ENCODE assay signal across 8 cellular contexts in genomic region chrX:44012484-44013096, GRCh38. TPM values are rescaled to one million over a fixed set of nuclear protein-coding genes. Genes with fewer than 3 reads are reported as not detected.
DNase-seq lines count a peak whose midpoint lies in the region; ATAC-seq lines count a peak whose summit lies in the region.

No MANE protein-coding gene starts in this region.

- H3K9me3 ChIP-seq in skeletal muscle satellite cell (replicated peaks; ENCODE audit: low read length), result no peaks in the 10 kb centered on the region
- H3K9me3 ChIP-seq in neuronal stem cell (replicated peaks in 1 of 2; ENCODE audit: control insufficient read depth in 2 of 2, insufficient read depth in 1 of 2, low read depth in 1 of 2, low read length in 2 of 2), result no peaks in the 10 kb centered on the region

- no peaks in the 10 kb centered on the region for H3K9me3 Mint-ChIP-seq in T-helper 2 cell treated with Interferon-gamma antibody and Interleukin-4, amounts not matched to agents 5 μg/mL and 100 μg/mL, for 36 hours

- no CpG with 5 or more reads among the region's 4 CpGs for WGBS in neuronal stem cell (ENCODE audit: extremely low coverage in 2 of 2, insufficient read length in 2 of 2, insufficient replicate concordance in 1 of 2), 2 donors

- no peak overlapping the region for H2AFZ ChIP-seq in neuronal stem cell (ENCODE audit: low read length)

- H3K27me3 ChIP-seq in skeletal muscle satellite cell (ENCODE audit: control insufficient read depth, insufficient read depth, low read length) (no peaks in the 10 kb centered on the region), neuronal stem cell (ENCODE audit: control insufficient read depth in 3 of 3, insufficient read depth in 3 of 3, low read depth in 1 of 3, low read length in 3 of 3) (no peaks in the 10 kb centered on the region)

- no peak overlapping the region for H3K27ac ChIP-seq in neuronal stem cell (replicated peaks; ENCODE audit: low read length)

- H3K4ac ChIP-seq in neuronal stem cell (ENCODE audit: low read length), result no peak overlapping the region

- peaks cover 16% of the 10 kb centered on the region for H3K4me1 ChIP-seq in skeletal muscle satellite cell (ENCODE audit: control insufficient read depth, insufficient read depth, low read length)
- H3K4me1 ChIP-seq in neuronal stem cell (ENCODE audit: control insufficient read depth in 2 of 2, insufficient read depth in 1 of 2, low read depth in 1 of 2, low read length in 2 of 2), result no peaks in the 10 kb centered on the region

- H3K79me1 ChIP-seq in neuronal stem cell (ENCODE audit: low read depth, low read length), result no peaks in the 10 kb centered on the region

- peak overlapping the region; percentile 32 for H3K4me3 Mint-ChIP-seq in T-helper 2 cell treated with Interferon-gamma antibody and Interleukin-4, amounts not matched to agents 5 μg/mL and 100 μg/mL, for 36 hours

- no peak overlapping the region for H2BK12ac ChIP-seq in neuronal stem cell (ENCODE audit: low read length)

- H3K27me3 Mint-ChIP-seq in T-helper 2 cell treated with Interferon-gamma antibody and Interleukin-4, amounts not matched to agents 5 μg/mL and 100 μg/mL, for 36 hours (ENCODE audit: low read depth), result peaks cover 3% of the 10 kb centered on the region

- no peak overlapping the region for H2BK5ac ChIP-seq in neuronal stem cell (ENCODE audit: low read length)

- H3K4me3 ChIP-seq in skeletal muscle satellite cell (ENCODE audit: low read length), result no peak overlapping the region
- H3K4me3 ChIP-seq in neuronal stem cell (ENCODE audit: low read length in 2 of 2), result no peak overlapping the region

- no peak overlapping the region for H2AK5ac ChIP-seq in neuronal stem cell (ENCODE audit: low read depth, low read length)

- ATAC-seq in HG02885 (IDR thresholded peaks at IDR 0.05; ENCODE audit: poor library complexity, unreplicated experiment) (no peak), HG03378 (IDR thresholded peaks at IDR 0.05; ENCODE audit: unreplicated experiment) (no peak)

- H2BK120ac ChIP-seq in neuronal stem cell (ENCODE audit: low read depth, low read length), result no peak overlapping the region

- H3K9ac ChIP-seq in skeletal muscle satellite cell (ENCODE audit: low read depth, low read length), result peak overlapping the region; percentile 8
- no peak overlapping the region for H3K9ac ChIP-seq in neuronal stem cell (ENCODE audit: low read depth, low read length, poor library complexity)

- H3K36me3 ChIP-seq in skeletal muscle satellite cell (ENCODE audit: insufficient read depth, low read length), result no peaks in the 10 kb centered on the region
- H3K36me3 ChIP-seq in neuronal stem cell (replicated peaks in 1 of 2; ENCODE audit: control insufficient read depth in 2 of 2, insufficient read depth in 2 of 2, low read length in 2 of 2), result no peaks in the 10 kb centered on the region

- H3K27ac Mint-ChIP-seq in T-helper 2 cell treated with Interferon-gamma antibody and Interleukin-4, amounts not matched to agents 5 μg/mL and 100 μg/mL, for 36 hours, result no peak overlapping the region

- DNase-seq in HCEC 1CT, result peak; percentile 78
- peak; percentile 56 for DNase-seq in T-helper 2 cell treated with Interferon-gamma antibody and Interleukin-4, amounts not matched to agents 5 μg/mL and 100 μg/mL, for 36 hours (ENCODE audit: low spot score)
- DNase-seq in dermis blood vessel endothelial cell, result peak; percentile 65
- DNase-seq in globus pallidus (ENCODE audit: low spot score), result no peak
- no peak for DNase-seq in neuronal stem cell (ENCODE audit: low spot score)

- no peak overlapping the region for H2BK15ac ChIP-seq in neuronal stem cell (ENCODE audit: low read length)

- H3K4me2 ChIP-seq in skeletal muscle satellite cell (ENCODE audit: low read length), result peak overlapping the region; percentile 26
- no peak overlapping the region for H3K4me2 ChIP-seq in neuronal stem cell (ENCODE audit: insufficient read depth, low read length, poor library complexity, severe bottlenecking)

- H3K4me1 Mint-ChIP-seq in T-helper 2 cell treated with Interferon-gamma antibody and Interleukin-4, amounts not matched to agents 5 μg/mL and 100 μg/mL, for 36 hours (ENCODE audit: low read depth), result peaks cover 11% of the 10 kb centered on the region

- H4K8ac ChIP-seq in neuronal stem cell (ENCODE audit: low read depth, low read length), result no peak overlapping the region

- no peak overlapping the region for H3K18ac ChIP-seq in neuronal stem cell (ENCODE audit: low read length)

- H4K91ac ChIP-seq in neuronal stem cell (ENCODE audit: low read depth, low read length, poor library complexity), result no peak overlapping the region

- H3K23ac ChIP-seq in neuronal stem cell (ENCODE audit: low read depth, low read length, poor library complexity), result no peak overlapping the region

- no peaks in the 10 kb centered on the region for H3K36me3 Mint-ChIP-seq in T-helper 2 cell treated with Interferon-gamma antibody and Interleukin-4, amounts not matched to agents 5 μg/mL and 100 μg/mL, for 36 hours (ENCODE audit: low read depth)

- H3K14ac ChIP-seq in neuronal stem cell (ENCODE audit: low read length), result no peak overlapping the region

RNA-seq across cellular contexts. Expression of gene NDP, which starts 39.4 kb away (rescaled TPM):
- not detected in 2 replicates for total RNA-seq in dermis blood vessel endothelial cell
- total RNA-seq in skeletal muscle satellite cell (2012; rRNA removed), result 2.4 and 3.0 TPM in 2 replicates
- polyA plus RNA-seq in neuronal stem cell (2013, experiment 1 of 2), result 4.7 TPM
- 4.9 TPM for polyA plus RNA-seq in neuronal stem cell (2013, experiment 2 of 2)

Comparison
In these comparisons a context has a peak if more than half of its experiments do, and no peak if none do; other contexts are left out.
1. DNase-seq: peak in HCEC 1CT (single experiment), T-helper 2 cell treated with Interferon-gamma antibody and Interleukin-4, amounts not matched to agents 5 μg/mL and 100 μg/mL, for 36 hours (single experiment) and dermis blood vessel endothelial cell (single experiment); none in globus pallidus (single experiment) and neuronal stem cell (single experiment).